ENCODE assay signal across 18 cellular contexts in genomic region chr9:68747043-68747533, GRCh38. TPM values are rescaled to one million over a fixed set of nuclear protein-coding genes. Genes with fewer than 3 reads are reported as not detected.
DNase-seq lines count a peak whose midpoint lies in the region; ATAC-seq and TF ChIP-seq lines count a peak whose summit lies in the region.
"Had no signal": no experiment of that assay in that cellular context is flagged by ENCODE, and none has a peak within 500 bp of the region (broad histone marks: within the 10 kb centered on the region; RNA-seq: fewer than 3 reads in every experiment).

No MANE protein-coding gene starts in this region.

- ATAC-seq in Right ventricle myocardium superior (ENCODE audit: poor library complexity), result peak; percentile 16
- no peak for ATAC-seq in memory B cell (ENCODE audit: low read depth)
- peak; percentile 46 for ATAC-seq in upper lobe of right lung
- ATAC-seq in HG02642 (IDR thresholded peaks at IDR 0.05; ENCODE audit: poor library complexity, unreplicated experiment), result no peak

- no peak overlapping the region for H3K4me3 ChIP-seq in right atrium auricular region
- no peak overlapping the region for H3K4me3 ChIP-seq in epithelial cell of esophagus (ENCODE audit: low read length)
- no peak overlapping the region for H3K4me3 ChIP-seq in upper lobe of right lung
- H3K4me3 ChIP-seq: prostate gland, testis had no signal

- no peaks in the 10 kb centered on the region for H3K27me3 ChIP-seq in right atrium auricular region
- H3K27me3 ChIP-seq in upper lobe of right lung, result no peaks in the 10 kb centered on the region
- H3K27me3 ChIP-seq: testis had no signal

- DNase-seq in Right ventricle myocardium superior (no peak), right atrium auricular region (ENCODE audit: low spot score) (no peak), epithelial cell of esophagus (ENCODE audit: low read depth) (peak; percentile 36), memory B cell (ENCODE audit: low spot score in 2 of 2) (no peak), upper lobe of right lung (no peak), GM03348 (ENCODE audit: low spot score) (no peak), DMS153 (lab: John Stamatoyannopoulos, UW) (no peak)
- DNase-seq: activated CD4-positive, CD25-positive, alpha-beta regulatory T cell; activated naive CD4-positive, alpha-beta T cell treated with anti-CD3 and anti-CD28 coated beads for 36 hours; NCI-H1436 treated with DMSO at 0.1 percent for 48 hours; NCI-H446; SW 1271; testis had no signal

- H3K27ac Mint-ChIP-seq in memory B cell, result peak overlapping the region; percentile 49
- H3K27ac Mint-ChIP-seq: activated naive CD4-positive, alpha-beta T cell treated with anti-CD3 and anti-CD28 coated beads for 36 hours had no signal

- peaks cover 0 to 12% of the 10 kb centered on the region in 2 donors for H3K4me1 ChIP-seq in right atrium auricular region
- H3K4me1 ChIP-seq in upper lobe of right lung, result no peaks in the 10 kb centered on the region
- H3K4me1 ChIP-seq: prostate gland had no signal

- TF ChIP-seq CTCF in right atrium auricular region (IDR thresholded peaks at IDR 0.05) (no peak), epithelial cell of esophagus (IDR thresholded peaks at IDR 0.05; ENCODE audit: insufficient read depth, low read depth, low read length, missing control alignments) (no peak), upper lobe of right lung (IDR thresholded peaks at IDR 0.05) (no peak)

- no peaks in the 10 kb centered on the region for H3K9me3 Mint-ChIP-seq in memory B cell
- H3K9me3 Mint-ChIP-seq: activated naive CD4-positive, alpha-beta T cell treated with anti-CD3 and anti-CD28 coated beads for 36 hours; brain had no signal

- no peaks in the 10 kb centered on the region for H3K27me3 Mint-ChIP-seq in memory B cell
- H3K27me3 Mint-ChIP-seq: brain had no signal

- intact Hi-C loops in Right ventricle myocardium superior (cut with DNase I) (no loop called here), upper lobe of right lung (cut with DNase I) (no loop called here)

- H3K9me3 ChIP-seq in right atrium auricular region, result no peaks in the 10 kb centered on the region
- no peaks in the 10 kb centered on the region for H3K9me3 ChIP-seq in upper lobe of right lung
- H3K9me3 ChIP-seq: prostate gland, testis had no signal

- no peaks in the 10 kb centered on the region for H3K36me3 ChIP-seq in right atrium auricular region
- H3K36me3 ChIP-seq in upper lobe of right lung, result no peaks in the 10 kb centered on the region
- H3K36me3 ChIP-seq: prostate gland had no signal

- no peak overlapping the region for H3K4me3 Mint-ChIP-seq in memory B cell
- H3K4me3 Mint-ChIP-seq: activated naive CD4-positive, alpha-beta T cell treated with anti-CD3 and anti-CD28 coated beads for 36 hours; brain had no signal

- H3K36me3 Mint-ChIP-seq in memory B cell, result peaks cover 19% of the 10 kb centered on the region
- H3K36me3 Mint-ChIP-seq: brain had no signal

- H3K27ac ChIP-seq in right atrium auricular region (peak overlapping the region in 1 of 2 donors; percentile 11), upper lobe of right lung (peak overlapping the region; percentile 66)
- H3K27ac ChIP-seq: C4-2B, KMS-11, prostate gland had no signal

- H3K4me1 Mint-ChIP-seq in memory B cell, result peaks cover 22% of the 10 kb centered on the region

RNA-seq across cellular contexts. Expression of gene PIP5K1B, which starts 42.0 kb away (rescaled TPM):
- 62.8 TPM for total RNA-seq in Right ventricle myocardium superior
- 10 to 100 TPM; 18.4 to 44.8 TPM for total RNA-seq in right atrium auricular region
- total RNA-seq in upper lobe of right lung, result 36.5 TPM

Comparison
In these comparisons a context has a peak if more than half of its experiments do, and no peak if none do; other contexts are left out.
1. ATAC-seq: peak in Right ventricle myocardium superior (single experiment) and upper lobe of right lung (single experiment); none in memory B cell (single experiment) and HG02642 (single experiment).